ENCODE assay signal across 8 cellular contexts in genomic region chr1:185316163-185317033, GRCh38. TPM values are rescaled to one million over a fixed set of nuclear protein-coding genes. Genes with fewer than 3 reads are reported as not detected.
DNase-seq lines count a peak whose midpoint lies in the region; ATAC-seq and TF ChIP-seq lines count a peak whose summit lies in the region.

No MANE protein-coding gene starts in this region.

- peaks cover 36% of the 10 kb centered on the region for H3K36me3 Mint-ChIP-seq in activated CD4-positive, alpha-beta T cell treated with anti-CD3 and anti-CD28 coated beads for 36 hours (ENCODE audit: low read depth)
- H3K36me3 Mint-ChIP-seq in chondrocyte (ENCODE audit: low read depth) = peaks cover 1% of the 10 kb centered on the region

- DNase-seq in AG09319 (ENCODE audit: extremely low read depth, low read depth) (peak; percentile 85), NCI-H345 (lab: John Stamatoyannopoulos, UW) (peak; percentile 94), chondrocyte (ENCODE audit: low spot score) (peak; percentile 95), left colon (peak; percentile 96 to 97)
- DNase-seq in activated CD4-positive, alpha-beta T cell treated with anti-CD3 and anti-CD28 coated beads for 36 hours = peak; percentile 95
- DNase-seq in stimulated activated CD4-positive, alpha-beta T cell treated with anti-CD3 and anti-CD28 coated beads, Interleukin-1b, Interleukin-23, amount 100 ng/mL, for 24 hours (ENCODE audit: low read depth in 4 of 4, low spot score in 1 of 4) = peak; percentile 76 to 92 (median 88)

- POLR2A ChIA-PET in activated CD4-positive, alpha-beta T cell treated with anti-CD3 and anti-CD28 coated beads for 36 hours (lab: Charles Lee) = interaction anchor here (0.8 to 1.9 kb wide), 8 partner anchors 8 to 379 kb away, joined by 3 to 6 read pairs (median 3); no protein-coding TSS in a partner anchor

- intact Hi-C loops in activated CD4-positive, alpha-beta T cell treated with anti-CD3 and anti-CD28 coated beads for 36 hours (cut with DNase I, micrococcal nuclease) = loop anchor here (1.0 to 10.0 kb wide), 19 partner anchors 22 to 1844 kb away; partner anchors contain the start of genes ARPC5 (in 2 of the 2), EDEM3 (in 2 of the 2), ODR4 (in 2 of the 2) and SWT1 (in 2 of the 2)
- intact Hi-C loops in left colon (cut with DNase I, micrococcal nuclease) = no loop called here

- H3K27ac Mint-ChIP-seq in activated CD4-positive, alpha-beta T cell treated with anti-CD3 and anti-CD28 coated beads for 36 hours = peak overlapping the region; percentile 99
- peak overlapping the region; percentile 94 for H3K27ac Mint-ChIP-seq in chondrocyte (ENCODE audit: unreplicated experiment)

- H3K4me3 Mint-ChIP-seq in activated CD4-positive, alpha-beta T cell treated with anti-CD3 and anti-CD28 coated beads for 36 hours = peak overlapping the region; percentile 84
- peak overlapping the region; percentile 97 for H3K4me3 Mint-ChIP-seq in chondrocyte (ENCODE audit: unreplicated experiment)

- H3K27me3 Mint-ChIP-seq in activated CD4-positive, alpha-beta T cell treated with anti-CD3 and anti-CD28 coated beads for 36 hours = no peaks in the 10 kb centered on the region
- H3K27me3 Mint-ChIP-seq in chondrocyte (ENCODE audit: low read depth) = no peaks in the 10 kb centered on the region

- peaks cover 46% of the 10 kb centered on the region for H3K4me1 Mint-ChIP-seq in activated CD4-positive, alpha-beta T cell treated with anti-CD3 and anti-CD28 coated beads for 36 hours
- H3K4me1 Mint-ChIP-seq in chondrocyte (ENCODE audit: low read depth) = peaks cover 56% of the 10 kb centered on the region

- ATAC-seq in GM18907 (IDR thresholded peaks at IDR 0.05; ENCODE audit: unreplicated experiment) (peak; percentile 50), HG03159 (IDR thresholded peaks at IDR 0.05; ENCODE audit: unreplicated experiment) (peak; percentile 48), left colon (peak; percentile 74)
- ATAC-seq in activated CD4-positive, alpha-beta T cell treated with anti-CD3 and anti-CD28 coated beads for 36 hours = peak; percentile 57

- TF ChIP-seq CTCF in AG09319 (IDR thresholded peaks at IDR 0.05; ENCODE audit: low read depth, low read length) = peak; percentile 22; the same call in 1 of the 2 replicates
- peak; percentile 69 for TF ChIP-seq CTCF in chondrocyte (IDR thresholded peaks at IDR 0.05)

- CTCF ChIA-PET in activated CD4-positive, alpha-beta T cell treated with anti-CD3 and anti-CD28 coated beads for 36 hours (lab: Charles Lee) = interaction anchor here (1.0 to 2.0 kb wide), 4 partner anchors 146 to 354 kb away, joined by 3 to 7 read pairs (median 5); no protein-coding TSS in a partner anchor

- H3K9me3 Mint-ChIP-seq in activated CD4-positive, alpha-beta T cell treated with anti-CD3 and anti-CD28 coated beads for 36 hours (ENCODE audit: low read depth) = peaks cover 2% of the 10 kb centered on the region
- peaks cover 6% of the 10 kb centered on the region for H3K9me3 Mint-ChIP-seq in chondrocyte (ENCODE audit: low read depth)

RNA-seq across cellular contexts. Expression of gene IVNS1ABP, which starts 0.6 kb away (rescaled TPM):
- 100 to 1,000 TPM; 116 to 129 TPM for total RNA-seq in activated CD4-positive, alpha-beta T cell treated with anti-CD3 and anti-CD28 coated beads for 36 hours
- total RNA-seq in chondrocyte = 121 to 314 TPM (median 123 TPM) in 3 replicates
- 100 to 1,000 TPM; 134 to 170 TPM for total RNA-seq in left colon

Comparison
In these comparisons a context has a peak if more than half of its experiments do, and no peak if none do; other contexts are left out.
1. Peak in every context shown above with its lines: DNase-seq and ATAC-seq.
2. intact Hi-C loops: an anchor here in activated CD4-positive, alpha-beta T cell treated with anti-CD3 and anti-CD28 coated beads for 36 hours (1.0 to 10.0 kb wide); none called in left colon.